8 cellular contexts compared by ENCODE assay signal in genomic region chr9:83956288-83957028, GRCh38. TPM values are rescaled to one million over a fixed set of nuclear protein-coding genes. Genes with fewer than 3 reads are reported as not detected.
A peak's percentile ranks its signal among the peaks of the same experiment; 100 is the strongest.
DNase-seq lines count a peak whose midpoint lies in the region; ATAC-seq and TF ChIP-seq lines count a peak whose summit lies in the region.

No MANE protein-coding gene starts in this region.

- DNase-seq in AG09309 (ENCODE audit: low read depth) (no peak), NCI-H69 (lab: John Stamatoyannopoulos, UW) (peak; percentile 91), fibroblast of mammary gland (ENCODE audit: low read depth) (peak; percentile 61), natural killer cell (peak; percentile 59), suprapubic skin (ENCODE audit: low spot score in 2 of 2) (peak; percentile 86 to 90)
- peak; percentile 36 for DNase-seq in activated T-cell treated with anti-CD3 and anti-CD28 coated beads, Interleukin-2, amount 50 U/mL, for 4 hours

- H3K36me3 Mint-ChIP-seq in activated T-cell treated with anti-CD3 and anti-CD28 coated beads, Interleukin-2, amount 50 U/mL, for 4 hours (ENCODE audit: insufficient read depth), result peaks cover 2% of the 10 kb centered on the region
- H3K36me3 Mint-ChIP-seq in natural killer cell, result no peaks in the 10 kb centered on the region

- ATAC-seq in GM18868 (IDR thresholded peaks at IDR 0.05; ENCODE audit: unreplicated experiment) (peak; percentile 86), HG03097 (IDR thresholded peaks at IDR 0.05; ENCODE audit: low FRiP score, unreplicated experiment) (peak; percentile 79), natural killer cell (peak; percentile 72 to 82 (median 79))
- ATAC-seq in activated T-cell treated with anti-CD3 and anti-CD28 coated beads, Interleukin-2, amount 50 U/mL, for 4 hours, result peak; percentile 81 to 84

- H3K4me1 Mint-ChIP-seq in activated T-cell treated with anti-CD3 and anti-CD28 coated beads, Interleukin-2, amount 50 U/mL, for 4 hours (ENCODE audit: low read depth), result peaks cover 18% of the 10 kb centered on the region
- peaks cover 13 to 22% of the 10 kb centered on the region in 2 donors for H3K4me1 Mint-ChIP-seq in natural killer cell

- peak overlapping the region; percentile 90 for H3K27ac ChIP-seq in suprapubic skin

- TF ChIP-seq CTCF in AG09309 (IDR thresholded peaks at IDR 0.05; ENCODE audit: control insufficient read depth, insufficient read depth, low read depth, low read length, missing control alignments) (no peak), fibroblast of mammary gland (conservative IDR thresholded peaks at IDR 0.05; ENCODE audit: control insufficient read depth, insufficient read depth, low read depth, low read length) (no peak), natural killer cell (IDR thresholded peaks at IDR 0.05) (no peak), suprapubic skin (IDR thresholded peaks at IDR 0.05) (no peak)

- H3K36me3 ChIP-seq in suprapubic skin, result peaks cover 8% of the 10 kb centered on the region

- intact Hi-C loops in natural killer cell (cut with micrococcal nuclease), result no loop called here

- no peaks in the 10 kb centered on the region for H3K27me3 Mint-ChIP-seq in activated T-cell treated with anti-CD3 and anti-CD28 coated beads, Interleukin-2, amount 50 U/mL, for 4 hours (ENCODE audit: low read depth)
- no peaks in the 10 kb centered on the region for H3K27me3 Mint-ChIP-seq in natural killer cell (ENCODE audit: low read depth in 2 of 2)

- peak overlapping the region; percentile 98 for H3K4me3 Mint-ChIP-seq in activated T-cell treated with anti-CD3 and anti-CD28 coated beads, Interleukin-2, amount 50 U/mL, for 4 hours
- peak overlapping the region; percentile 97 for H3K4me3 Mint-ChIP-seq in natural killer cell

- peak in 1 of 2 donors; percentile 42 for TF ChIP-seq POLR2A in suprapubic skin (IDR thresholded peaks at IDR 0.05)

- WGBS in suprapubic skin, result 0% methylated on average over 14 of the region's 61 CpGs

- H3K9me3 ChIP-seq in suprapubic skin, result no peaks in the 10 kb centered on the region

- H3K4me3 ChIP-seq in AG09309 (ENCODE audit: control insufficient read depth, low read depth, low read length) (peak overlapping the region; percentile 75), fibroblast of mammary gland (ENCODE audit: control insufficient read depth, low read depth, low read length) (peak overlapping the region; percentile 71), suprapubic skin (peak overlapping the region; percentile 78)

- no peak for TF ChIP-seq EP300 in suprapubic skin (IDR thresholded peaks at IDR 0.05)

- H3K9me3 Mint-ChIP-seq in activated T-cell treated with anti-CD3 and anti-CD28 coated beads, Interleukin-2, amount 50 U/mL, for 4 hours, result no peaks in the 10 kb centered on the region
- no peaks in the 10 kb centered on the region for H3K9me3 Mint-ChIP-seq in natural killer cell

- peaks cover 8% of the 10 kb centered on the region for H3K4me1 ChIP-seq in suprapubic skin

- H3K27me3 ChIP-seq in suprapubic skin, result no peaks in the 10 kb centered on the region

- H3K27ac Mint-ChIP-seq in natural killer cell, result peak overlapping the region; percentile 92 to 98

RNA-seq across cellular contexts. Expression of gene HNRNPK, which starts 23.6 kb away (rescaled TPM):
- 100 to 1,000 TPM; 929 to 978 (median 948) TPM for total RNA-seq in activated T-cell treated with anti-CD3 and anti-CD28 coated beads, Interleukin-2, amount 50 U/mL, for 4 hours
- total RNA-seq in natural killer cell (100 to 1,000 TPM; 703 to 872 (median 771) TPM), suprapubic skin (100 to 1,000 TPM; 422 to 538 (median 448) TPM)

RNA-seq across cellular contexts. Expression of gene RMI1, which starts 24.1 kb away (rescaled TPM):
- total RNA-seq in activated T-cell treated with anti-CD3 and anti-CD28 coated beads, Interleukin-2, amount 50 U/mL, for 4 hours, result 10 to 100 TPM; 15.6 to 18.2 (median 16.2) TPM
- total RNA-seq in natural killer cell (1 to 10 TPM; 2.8 to 5.4 (median 3.0) TPM), suprapubic skin (1 to 10 TPM; 4.0 to 8.7 (median 4.3) TPM)

RNA-seq across cellular contexts. Expression of gene KIF27, which starts 35.2 kb away (rescaled TPM):
- 1 to 10 TPM; 1.3 to 1.5 (median 1.4) TPM for total RNA-seq in activated T-cell treated with anti-CD3 and anti-CD28 coated beads, Interleukin-2, amount 50 U/mL, for 4 hours
- 1 to 10 TPM; 4.0 to 7.7 (median 4.6) TPM for total RNA-seq in natural killer cell
- total RNA-seq in suprapubic skin, result 10 to 100 TPM in 1 of 4 donors, 1 to 10 TPM in 3; 3.2 to 12.9 (median 5.5) TPM
